ENCODE assay signal across 26 cellular contexts in genomic region chr11:49202287-49202976, GRCh38. TPM values are rescaled to one million over a fixed set of nuclear protein-coding genes. Genes with fewer than 3 reads are reported as not detected.
"Had no signal": no experiment of that assay in that cellular context is flagged by ENCODE, and none has a peak within 500 bp of the region (broad histone marks: within the 10 kb centered on the region; RNA-seq: fewer than 3 reads in every experiment).

No MANE protein-coding gene starts in this region.

- H3K4me3 ChIP-seq: sigmoid colon, smooth muscle cell, suprapubic skin, transverse colon had no signal

- ATAC-seq: left ventricle myocardium superior; stimulated activated memory B cell treated with anti-CD40 and anti-IgM and Interleukin-4, amounts not matched to agents 10 μg/mL and 1 μg/mL and 100 μg/mL, for 72 hours; stimulated activated naive CD8-positive, alpha-beta T cell treated with anti-CD3 and anti-CD28 coated beads, Interleukin-15, amount 100 ng/mL, for 72 hours had no signal

- DNase-seq: activated CD4-positive, alpha-beta T cell treated with anti-CD3 and anti-CD28 coated beads for 4 hours; activated CD4-positive, alpha-beta T cell treated with anti-CD3 and anti-CD28 coated beads, Interleukin-2, amount 50 U/mL, for 48 hours; activated CD8-positive, alpha-beta memory T cell treated with anti-CD3 and anti-CD28 coated beads, Interleukin-2, amount 50 U/mL, for 48 hours; activated gamma-delta T cell; activated naive CD4-positive, alpha-beta T cell treated with anti-CD3 and anti-CD28 coated beads, Interleukin-2, amount 10 ng/mL, durations not matched to agents 7 days and 5 days; activated T-cell treated with anti-CD3 and anti-CD28 coated beads, Interleukin-2, amount 50 U/mL, for 24 hours; amniotic stem cell; dermis blood vessel endothelial cell; effector memory CD4-positive, alpha-beta T cell; left ventricle myocardium superior; mammary epithelial cell; retina; sigmoid colon; stimulated activated CD4-positive, alpha-beta T cell treated with anti-CD3 and anti-CD28 coated beads, Interleukin-1b, Interleukin-23, amount 100 ng/mL, for 48 hours; stimulated activated CD4-positive, alpha-beta T cell treated with anti-CD3 and anti-CD28 coated beads, Interleukin-4, amount 100 ng/mL, for 4 hours; stimulated activated CD8-positive, alpha-beta memory T cell treated with anti-CD3 and anti-CD28 coated beads, Interleukin-4, amount 100 ng/mL, for 48 hours; stimulated activated naive CD8-positive, alpha-beta T cell treated with anti-CD3 and anti-CD28 coated beads, Interleukin-15, amount 100 ng/mL, for 72 hours; transverse colon had no signal

- H3K9me3 ChIP-seq: sigmoid colon, suprapubic skin, transverse colon had no signal

- H3K4me3 Mint-ChIP-seq: activated naive CD4-positive, alpha-beta T cell treated with anti-CD3 and anti-CD28 coated beads, Interleukin-2, amount 10 ng/mL, durations not matched to agents 7 days and 5 days; activated T-cell treated with anti-CD3 and anti-CD28 coated beads, Interleukin-2, amount 50 U/mL, for 24 hours; central memory CD8-positive, alpha-beta T cell; nephron; stimulated activated memory B cell treated with anti-CD40 and anti-IgM and Interleukin-4, amounts not matched to agents 10 μg/mL and 1 μg/mL and 100 μg/mL, for 72 hours; stimulated activated naive CD8-positive, alpha-beta T cell treated with anti-CD3 and anti-CD28 coated beads, Interleukin-15, amount 100 ng/mL, for 72 hours had no signal

- H3K27ac ChIP-seq: sigmoid colon, suprapubic skin, transverse colon had no signal

- H3K36me3 Mint-ChIP-seq: activated naive CD4-positive, alpha-beta T cell treated with anti-CD3 and anti-CD28 coated beads, Interleukin-2, amount 10 ng/mL, durations not matched to agents 7 days and 5 days; stimulated activated memory B cell treated with anti-CD40 and anti-IgM and Interleukin-4, amounts not matched to agents 10 μg/mL and 1 μg/mL and 100 μg/mL, for 72 hours had no signal

- H3K27me3 ChIP-seq: sigmoid colon, suprapubic skin had no signal

- H3K36me3 ChIP-seq: sigmoid colon, suprapubic skin, transverse colon had no signal

- H3K27me3 Mint-ChIP-seq: activated naive CD4-positive, alpha-beta T cell treated with anti-CD3 and anti-CD28 coated beads, Interleukin-2, amount 10 ng/mL, durations not matched to agents 7 days and 5 days; central memory CD8-positive, alpha-beta T cell; stimulated activated memory B cell treated with anti-CD40 and anti-IgM and Interleukin-4, amounts not matched to agents 10 μg/mL and 1 μg/mL and 100 μg/mL, for 72 hours had no signal

- H3K9me3 Mint-ChIP-seq: activated naive CD4-positive, alpha-beta T cell treated with anti-CD3 and anti-CD28 coated beads, Interleukin-2, amount 10 ng/mL, durations not matched to agents 7 days and 5 days; stimulated activated memory B cell treated with anti-CD40 and anti-IgM and Interleukin-4, amounts not matched to agents 10 μg/mL and 1 μg/mL and 100 μg/mL, for 72 hours; stimulated activated naive CD8-positive, alpha-beta T cell treated with anti-CD3 and anti-CD28 coated beads, Interleukin-15, amount 100 ng/mL, for 72 hours had no signal

- H3K4me1 Mint-ChIP-seq: activated naive CD4-positive, alpha-beta T cell treated with anti-CD3 and anti-CD28 coated beads, Interleukin-2, amount 10 ng/mL, durations not matched to agents 7 days and 5 days; central memory CD8-positive, alpha-beta T cell; nephron; stimulated activated memory B cell treated with anti-CD40 and anti-IgM and Interleukin-4, amounts not matched to agents 10 μg/mL and 1 μg/mL and 100 μg/mL, for 72 hours; stimulated activated naive CD8-positive, alpha-beta T cell treated with anti-CD3 and anti-CD28 coated beads, Interleukin-15, amount 100 ng/mL, for 72 hours had no signal

- H3K4me1 ChIP-seq: sigmoid colon, suprapubic skin, transverse colon had no signal

- H3K27ac Mint-ChIP-seq: activated naive CD4-positive, alpha-beta T cell treated with anti-CD3 and anti-CD28 coated beads, Interleukin-2, amount 10 ng/mL, durations not matched to agents 7 days and 5 days; activated T-cell treated with anti-CD3 and anti-CD28 coated beads, Interleukin-2, amount 50 U/mL, for 24 hours; nephron; progenitor cell of endocrine pancreas; stimulated activated memory B cell treated with anti-CD40 and anti-IgM and Interleukin-4, amounts not matched to agents 10 μg/mL and 1 μg/mL and 100 μg/mL, for 72 hours; stimulated activated naive CD8-positive, alpha-beta T cell treated with anti-CD3 and anti-CD28 coated beads, Interleukin-15, amount 100 ng/mL, for 72 hours had no signal

RNA-seq across cellular contexts. Expression of gene FOLH1, which starts 6.0 kb away (rescaled TPM):
- total RNA-seq: dermis blood vessel endothelial cell; epithelial cell of proximal tubule; left ventricle myocardium superior; progenitor cell of endocrine pancreas; smooth muscle cell; T-helper 1 cell treated with Interleukin-12 subunit alpha and Interleukin-12 subunit beta and Interleukin-4 antibody, amounts not matched to agents 30 ng/mL and 1 ng/mL, for 36 hours had no signal
